13 cellular contexts compared by ENCODE assay signal in genomic region chr12:120905856-120906384, GRCh38. TPM values are rescaled to one million over a fixed set of nuclear protein-coding genes. Genes with fewer than 3 reads are reported as not detected.
DNase-seq lines count a peak whose midpoint lies in the region; ATAC-seq and TF ChIP-seq lines count a peak whose summit lies in the region.
"Had no signal": no experiment of that assay in that cellular context is flagged by ENCODE, and none has a peak within 500 bp of the region (broad histone marks: within the 10 kb centered on the region; RNA-seq: fewer than 3 reads in every experiment).

No MANE protein-coding gene starts in this region.

- TF ChIP-seq POLR2A in esophagus squamous epithelium (IDR thresholded peaks at IDR 0.05): no peak

- no peaks in the 10 kb centered on the region for H3K9me3 Mint-ChIP-seq in CD4-positive, alpha-beta memory T cell
- H3K9me3 Mint-ChIP-seq in progenitor cell of endocrine pancreas (ENCODE audit: low read depth): no peaks in the 10 kb centered on the region
- H3K9me3 Mint-ChIP-seq: activated T-helper 17 cell treated with anti-CD3 and anti-CD28 coated beads, Interleukin-2, amount 50 U/mL, for 72 hours had no signal

- peaks cover 4% of the 10 kb centered on the region for H3K79me1 ChIP-seq in mesendoderm (ENCODE audit: low read length)

- TF ChIP-seq CTCF in esophagus squamous epithelium (IDR thresholded peaks at IDR 0.05): no peak
- TF ChIP-seq CTCF in progenitor cell of endocrine pancreas (IDR thresholded peaks at IDR 0.05; ENCODE audit: unreplicated experiment): no peak

- no peak overlapping the region for H4K5ac ChIP-seq in mesendoderm (ENCODE audit: low read length)

- no peak for ATAC-seq in GM21576 (IDR thresholded peaks at IDR 0.05; ENCODE audit: unreplicated experiment)
- ATAC-seq: activated T-helper 17 cell treated with anti-CD3 and anti-CD28 coated beads, Interleukin-2, amount 50 U/mL, for 72 hours; left colon had no signal

- peaks cover 0 to 14% of the 10 kb centered on the region in 2 donors for H3K36me3 Mint-ChIP-seq in CD4-positive, alpha-beta memory T cell
- H3K36me3 Mint-ChIP-seq in progenitor cell of endocrine pancreas (ENCODE audit: insufficient read depth): peaks cover 1% of the 10 kb centered on the region

- no peak overlapping the region for H2BK5ac ChIP-seq in mesendoderm (ENCODE audit: low read length)

- H3K56ac ChIP-seq in mesendoderm (ENCODE audit: low read length): no peak overlapping the region

- H3K36me3 ChIP-seq in CD4-positive, alpha-beta memory T cell (ENCODE audit: insufficient read depth, low read length): no peaks in the 10 kb centered on the region
- H3K36me3 ChIP-seq in esophagus squamous epithelium (no peaks in the 10 kb centered on the region), mesendoderm (ENCODE audit: control insufficient read depth, insufficient read depth, low read length) (no peaks in the 10 kb centered on the region)

- H3K4me1 ChIP-seq in CD4-positive, alpha-beta memory T cell (ENCODE audit: insufficient read depth, low read length): peaks cover 23% of the 10 kb centered on the region
- peaks cover 21 to 90% (median 41%) of the 10 kb centered on the region in 3 donors for H3K4me1 ChIP-seq in esophagus squamous epithelium
- H3K4me1 ChIP-seq in mesendoderm (ENCODE audit: control insufficient read depth, low read depth, low read length): no peaks in the 10 kb centered on the region

- peaks cover 19 to 29% (median 24%) of the 10 kb centered on the region in 4 donors for H3K4me1 Mint-ChIP-seq in CD4-positive, alpha-beta memory T cell
- peaks cover 18% of the 10 kb centered on the region for H3K4me1 Mint-ChIP-seq in progenitor cell of endocrine pancreas (ENCODE audit: low read depth)

- H3K27me3 Mint-ChIP-seq in CD4-positive, alpha-beta memory T cell: no peaks in the 10 kb centered on the region
- peaks cover 9% of the 10 kb centered on the region for H3K27me3 Mint-ChIP-seq in progenitor cell of endocrine pancreas
- H3K27me3 Mint-ChIP-seq: activated T-helper 17 cell treated with anti-CD3 and anti-CD28 coated beads, Interleukin-2, amount 50 U/mL, for 72 hours had no signal

- H3K79me2 ChIP-seq in mesendoderm (ENCODE audit: control insufficient read depth, insufficient read depth, low read length): peaks cover 17% of the 10 kb centered on the region

- no peaks in the 10 kb centered on the region for H3K9me3 ChIP-seq in CD4-positive, alpha-beta memory T cell (ENCODE audit: control insufficient read depth in 1 of 2, low read length in 2 of 2)
- no peaks in the 10 kb centered on the region for H3K9me3 ChIP-seq in esophagus squamous epithelium

- intact Hi-C loops in CD4-positive, alpha-beta memory T cell (cut with micrococcal nuclease): loop anchor here (2.0 kb wide), 1 partner anchor 219 kb away; the partner anchor contains the start of gene MLEC
- intact Hi-C loops in esophagus squamous epithelium (cut with DNase I): loop anchor here (5.0 kb wide), 1 partner anchor 56 kb away; no protein-coding TSS in a partner anchor

- POLR2A ChIA-PET in CD4-positive, alpha-beta memory T cell (lab: Charles Lee; ENCODE audit: partially characterized antibody): interaction anchor here (0.6 to 1.2 kb wide), 2 partner anchors 8 to 146 kb away, joined by 3 to 4 read pairs; no protein-coding TSS in a partner anchor

- no peak overlapping the region for H3K4me2 ChIP-seq in mesendoderm (ENCODE audit: low read length)

- H4K8ac ChIP-seq in mesendoderm (ENCODE audit: low read depth, low read length): no peak overlapping the region

- CTCF ChIA-PET in CD4-positive, alpha-beta memory T cell (lab: Charles Lee; ENCODE audit: partially characterized antibody): interaction anchor here (0.8 kb wide), 1 partner anchor 257 kb away, joined by 3 read pairs; no protein-coding TSS in a partner anchor

- H2AK5ac ChIP-seq in mesendoderm (ENCODE audit: low read length): no peak overlapping the region

- no peak overlapping the region for H3K18ac ChIP-seq in mesendoderm (ENCODE audit: low read length)

- no peaks in the 10 kb centered on the region for H3K27me3 ChIP-seq in CD4-positive, alpha-beta memory T cell (ENCODE audit: insufficient read depth, low read length)
- H3K27me3 ChIP-seq in esophagus squamous epithelium: no peaks in the 10 kb centered on the region
- H3K27me3 ChIP-seq in mesendoderm (ENCODE audit: insufficient read depth, low read length, poor library complexity): no peaks in the 10 kb centered on the region

- WGBS in esophagus squamous epithelium, 2 donors: 41 to 49% methylated on average over 2 to 5 of the region's 5 CpGs
- WGBS in mesendoderm (ENCODE audit: extremely low coverage, insufficient coverage, low lambda C conversion rate): no CpG with 5 or more reads among the region's 5 CpGs

- no peak overlapping the region for H3K9ac ChIP-seq in mesendoderm (ENCODE audit: low read length)

- H3K23ac ChIP-seq in mesendoderm (ENCODE audit: low read length): no peak overlapping the region

- H3K4me3 ChIP-seq in CD4-positive, alpha-beta memory T cell (ENCODE audit: low read length in 2 of 2): no peak overlapping the region
- H3K4me3 ChIP-seq in esophagus squamous epithelium: no peak overlapping the region
- H3K4me3 ChIP-seq in mesendoderm (ENCODE audit: low read length): no peak overlapping the region

- no peak overlapping the region for H3K27ac ChIP-seq in CD4-positive, alpha-beta memory T cell (ENCODE audit: low read depth, low read length)
- H3K27ac ChIP-seq in esophagus squamous epithelium (peak overlapping the region; percentile 88 to 99 (median 94)), mesendoderm (ENCODE audit: low read depth, low read length) (no peak overlapping the region)

- no peak overlapping the region for H2BK15ac ChIP-seq in mesendoderm (replicated peaks; ENCODE audit: low read depth)

- no peak overlapping the region for H3K4ac ChIP-seq in mesendoderm (ENCODE audit: low read depth, low read length)

- H2BK120ac ChIP-seq in mesendoderm (ENCODE audit: low read depth, low read length): no peak overlapping the region

- DNase-seq in CD4-positive, alpha-beta memory T cell: no peak
- peak; percentile 62 for DNase-seq in NCI-H2171 (lab: John Stamatoyannopoulos, UW)
- DNase-seq in esophagus squamous epithelium (lab: John Stamatoyannopoulos, UW): no peak
- DNase-seq in progenitor cell of endocrine pancreas (ENCODE audit: low spot score, unreplicated experiment): no peak
- DNase-seq in LoVo (ENCODE audit: low spot score): no peak
- DNase-seq in mesendoderm: no peak
- DNase-seq: activated CD4-positive, alpha-beta T cell treated with anti-CD3 and anti-CD28 coated beads, Interleukin-2, amount 50 U/mL, for 48 hours; C1 segment of cervical spinal cord; dermis blood vessel endothelial cell; left colon; SHP77 had no signal

- H3K4me3 Mint-ChIP-seq in CD4-positive, alpha-beta memory T cell: peak overlapping the region in 7 of 8 donors; percentile 39 to 76 (median 56)
- H3K4me3 Mint-ChIP-seq in progenitor cell of endocrine pancreas (ENCODE audit: low read depth): peak overlapping the region; percentile 26
- H3K4me3 Mint-ChIP-seq: activated T-helper 17 cell treated with anti-CD3 and anti-CD28 coated beads, Interleukin-2, amount 50 U/mL, for 72 hours had no signal

- peak overlapping the region in 5 of 7 donors; percentile 7 to 82 (median 77) for H3K27ac Mint-ChIP-seq in CD4-positive, alpha-beta memory T cell
- H3K27ac Mint-ChIP-seq in progenitor cell of endocrine pancreas: no peak overlapping the region

RNA-seq across cellular contexts. Expression of gene SPPL3, which starts 1.8 kb away (rescaled TPM):
- 10 to 100 TPM; 45.0 to 49.4 TPM for total RNA-seq in CD4-positive, alpha-beta memory T cell
- 10 to 100 TPM in 1 of 2 donors, 1 to 10 TPM in 1; 7.4 to 44.5 TPM for polyA plus RNA-seq in CD4-positive, alpha-beta memory T cell
- total RNA-seq in esophagus squamous epithelium (10 to 100 TPM; 30.3 to 47.1 (median 34.2) TPM), progenitor cell of endocrine pancreas (69.1 and 70.2 TPM in 2 replicates)
- polyA plus RNA-seq in mesendoderm (2013, experiment 1 of 2): 44.3 TPM
- polyA plus RNA-seq in mesendoderm (2013, experiment 2 of 2): 39.1 TPM

Comparison
In these comparisons a context has a peak if more than half of its experiments do, and no peak if none do; other contexts are left out.
1. H3K27ac ChIP-seq: peak in esophagus squamous epithelium (4 of 4); none in CD4-positive, alpha-beta memory T cell (single experiment) and mesendoderm (single experiment).